ENCODE assay signal across 9 cellular contexts in genomic region chr12:49612210-49612609, GRCh38. TPM values are rescaled to one million over a fixed set of nuclear protein-coding genes. Genes with fewer than 3 reads are reported as not detected.
"Had no signal": no experiment of that assay in that cellular context is flagged by ENCODE, and none has a peak within 500 bp of the region (broad histone marks: within the 10 kb centered on the region; RNA-seq: fewer than 3 reads in every experiment).

No MANE protein-coding gene starts in this region.

- FAIRE-seq: G401.6, GM12878, GM12891, GM12892, GM18507, GM19239 had no signal

- DNase-seq: GDM1, GF-D8 had no signal

- ATAC-seq: GM12878 had no signal

- H3K4me3 ChIP-seq: GM12878 had no signal

RNA-seq across cellular contexts. Expression of gene FAM186B, which starts 6.8 kb away (rescaled TPM):
- total RNA-seq: G401 had no signal
